Comparison of ENCODE assay signal across 8 cellular contexts in genomic region chr16:29600111-29601000, GRCh38.
A peak's percentile ranks its signal among the peaks of the same experiment; 100 is the strongest.
DNase-seq lines count a peak whose midpoint lies in the region; ATAC-seq and TF ChIP-seq lines count a peak whose summit lies in the region.
"Not testable (repeated sequence)": the region's sequence is repeated elsewhere in the genome, so short reads cannot be mapped to it uniquely, and the experiment has no call there.

No MANE protein-coding gene starts in this region.

- peaks cover 16 to 18% (median 18%) of the 10 kb centered on the region in 3 donors for H3K4me1 Mint-ChIP-seq in IgD-negative memory B cell
- peaks cover 57% of the 10 kb centered on the region for H3K4me1 Mint-ChIP-seq in activated CD4-positive, alpha-beta memory T cell treated with anti-CD3 and anti-CD28 coated beads for 36 hours (ENCODE audit: low read depth)
- peaks cover 32 to 53% of the 10 kb centered on the region in 2 donors for H3K4me1 Mint-ChIP-seq in stimulated activated naive B cell treated with anti-CD40 and anti-IgM and Interleukin-4, amounts not matched to agents 10 μg/mL and 1 μg/mL and 100 μg/mL, for 72 hours

- in situ Hi-C loops in Panc1 (cut with HindIII; ENCODE audit: low pct_unique_long_range_greater_than_20kb, low sequenced_read_pairs): not testable (repeated sequence)

- H3K36me3 Mint-ChIP-seq in IgD-negative memory B cell: not testable (repeated sequence)
- H3K36me3 Mint-ChIP-seq in activated CD4-positive, alpha-beta memory T cell treated with anti-CD3 and anti-CD28 coated beads for 36 hours: peaks cover 22% of the 10 kb centered on the region
- H3K36me3 Mint-ChIP-seq in stimulated activated naive B cell treated with anti-CD40 and anti-IgM and Interleukin-4, amounts not matched to agents 10 μg/mL and 1 μg/mL and 100 μg/mL, for 72 hours: peaks cover 24 to 42% of the 10 kb centered on the region in 2 donors

- peak; percentile 54 for ATAC-seq in GM19397 (IDR thresholded peaks at IDR 0.05; ENCODE audit: unreplicated experiment)
- ATAC-seq in Panc1: peak; percentile 19
- peak; percentile 81 to 83 for ATAC-seq in stimulated activated naive B cell treated with anti-CD40 and anti-IgM and Interleukin-4, amounts not matched to agents 10 μg/mL and 1 μg/mL and 100 μg/mL, for 72 hours (replicated peaks)

- not testable (repeated sequence) for H3K9me3 ChIP-seq in Panc1 (ENCODE audit: control insufficient read depth, insufficient read depth, low read depth, low read length); mononuclear cell (ENCODE audit: low read depth, low read length)

- not testable (repeated sequence) for BruUV-seq in Panc1 (replicated peaks; lab: Mats Ljungman, UMichigan)

- not testable (repeated sequence) for H3K27me3 Mint-ChIP-seq in IgD-negative memory B cell; activated CD4-positive, alpha-beta memory T cell treated with anti-CD3 and anti-CD28 coated beads for 36 hours; stimulated activated naive B cell treated with anti-CD40 and anti-IgM and Interleukin-4, amounts not matched to agents 10 μg/mL and 1 μg/mL and 100 μg/mL, for 72 hours

- not testable (repeated sequence) for H3K27me3 ChIP-seq in Panc1 (ENCODE audit: control insufficient read depth, insufficient read depth, low read length); mononuclear cell (ENCODE audit: insufficient read depth, low read length)

- CTCF ChIA-PET in Panc1 (lab: Charles Lee); activated CD4-positive, alpha-beta memory T cell treated with anti-CD3 and anti-CD28 coated beads for 36 hours (lab: Charles Lee): not testable (repeated sequence)

- peak; percentile 45 for DNase-seq in GDM1 (lab: John Stamatoyannopoulos, UW)
- DNase-seq in Panc1 (ENCODE audit: low read depth, low spot score): not testable (repeated sequence)
- peak; percentile 82 for DNase-seq in activated CD4-positive, alpha-beta memory T cell treated with anti-CD3 and anti-CD28 coated beads for 36 hours
- DNase-seq in central memory CD4-positive, alpha-beta T cell: peak; percentile 56
- peak; percentile 62 for DNase-seq in stimulated activated naive B cell treated with anti-CD40 and anti-IgM and Interleukin-4, amounts not matched to agents 10 μg/mL and 1 μg/mL and 100 μg/mL, for 72 hours

- intact Hi-C loops in Panc1 (cut with micrococcal nuclease; ENCODE audit: unreplicated experiment): not testable (repeated sequence)
- intact Hi-C loops in activated CD4-positive, alpha-beta memory T cell treated with anti-CD3 and anti-CD28 coated beads for 36 hours (cut with micrococcal nuclease): loop anchor here (5.0 kb wide), 1 partner anchor 62 kb away; the partner anchor contains the start of gene SPN

- H3K27ac Mint-ChIP-seq in IgD-negative memory B cell: peak overlapping the region; percentile 81 to 96 (median 88)
- peak overlapping the region; percentile 95 for H3K27ac Mint-ChIP-seq in activated CD4-positive, alpha-beta memory T cell treated with anti-CD3 and anti-CD28 coated beads for 36 hours
- H3K27ac Mint-ChIP-seq in stimulated activated naive B cell treated with anti-CD40 and anti-IgM and Interleukin-4, amounts not matched to agents 10 μg/mL and 1 μg/mL and 100 μg/mL, for 72 hours: peak overlapping the region; percentile 95

- not testable (repeated sequence) for TF ChIP-seq CTCF in Panc1 (IDR thresholded peaks at IDR 0.05)

- H3K27ac ChIP-seq in Panc1 (ENCODE audit: low read length): peak overlapping the region; percentile 54

- H3K4me3 ChIP-seq in Panc1 (ENCODE audit: low read depth in 2 of 2, low read length in 2 of 2) (peak overlapping the region in 1 of 2 experiments; percentile 23; a peak in 1 of 4 replicates), mononuclear cell (ENCODE audit: low read length) (peak overlapping the region; percentile 13)

- peak overlapping the region; percentile 73 to 94 (median 86) for H3K4me3 Mint-ChIP-seq in IgD-negative memory B cell
- peak overlapping the region; percentile 73 for H3K4me3 Mint-ChIP-seq in activated CD4-positive, alpha-beta memory T cell treated with anti-CD3 and anti-CD28 coated beads for 36 hours
- peak overlapping the region; percentile 82 to 84 for H3K4me3 Mint-ChIP-seq in stimulated activated naive B cell treated with anti-CD40 and anti-IgM and Interleukin-4, amounts not matched to agents 10 μg/mL and 1 μg/mL and 100 μg/mL, for 72 hours

- not testable (repeated sequence) for H3K36me3 ChIP-seq in Panc1 (ENCODE audit: control insufficient read depth, insufficient read depth, low read length)

- H3K4me1 ChIP-seq in Panc1 (ENCODE audit: control insufficient read depth, insufficient read depth, low read length) (peaks cover 40% of the 10 kb centered on the region), mononuclear cell (ENCODE audit: insufficient read depth, low read length) (peaks cover 27% of the 10 kb centered on the region)

- H3K9me3 Mint-ChIP-seq in IgD-negative memory B cell; activated CD4-positive, alpha-beta memory T cell treated with anti-CD3 and anti-CD28 coated beads for 36 hours; stimulated activated naive B cell treated with anti-CD40 and anti-IgM and Interleukin-4, amounts not matched to agents 10 μg/mL and 1 μg/mL and 100 μg/mL, for 72 hours: not testable (repeated sequence)

- POLR2A ChIA-PET in Panc1 (lab: Charles Lee): interaction anchor here (0.7 kb wide), 1 partner anchor 451 kb away, joined by 6 read pairs; no protein-coding TSS in a partner anchor
- POLR2A ChIA-PET in activated CD4-positive, alpha-beta memory T cell treated with anti-CD3 and anti-CD28 coated beads for 36 hours (lab: Charles Lee): interaction anchor here (0.6 kb wide), 1 partner anchor 68 kb away, joined by 3 read pairs; no protein-coding TSS in a partner anchor

Comparison
In these comparisons a context has a peak if more than half of its experiments do, and no peak if none do; other contexts are left out.
1. ATAC-seq: peak in every context shown above with its lines; median percentile 82 in stimulated activated naive B cell treated with anti-CD40 and anti-IgM and Interleukin-4, amounts not matched to agents 10 μg/mL and 1 μg/mL and 100 μg/mL, for 72 hours; 54 in GM19397; 19 in Panc1.